Comparison of ENCODE assay signal across 11 cellular contexts in the genomic region with DNA sequence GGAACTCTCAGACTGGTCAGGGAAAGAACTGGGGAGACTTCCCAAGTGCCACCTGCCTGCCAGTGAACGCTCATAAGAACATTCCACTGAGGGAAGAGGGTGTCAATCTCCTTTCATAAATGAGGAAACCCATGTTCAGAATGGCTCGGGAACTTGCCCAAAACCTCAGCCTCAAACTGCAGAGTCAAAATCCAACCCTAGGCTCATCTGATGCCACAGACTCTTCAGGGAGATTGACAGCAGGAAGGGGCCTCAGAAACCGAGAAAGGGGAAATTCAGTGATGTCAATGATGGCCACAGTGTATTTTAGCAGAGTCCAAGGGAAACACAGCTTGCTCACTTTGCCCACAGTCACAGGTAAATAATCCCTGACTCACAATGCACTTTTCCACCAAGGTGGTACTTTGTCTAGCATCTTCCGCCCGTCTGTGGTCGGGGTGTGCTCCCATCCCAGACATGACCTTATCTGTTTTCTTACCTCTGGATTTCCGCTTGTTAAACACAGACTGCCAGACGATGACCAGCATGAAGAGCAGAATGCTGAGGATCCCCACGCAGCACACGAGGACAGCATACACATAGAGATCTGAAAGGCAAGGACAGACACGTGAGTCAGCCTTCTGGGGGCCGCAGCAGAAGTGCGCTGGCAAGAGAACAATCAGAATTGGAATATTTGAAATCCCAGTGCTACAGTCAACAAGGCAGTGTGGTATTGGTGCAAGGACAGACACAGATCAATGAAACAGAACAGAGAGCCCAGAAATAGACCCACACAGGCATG. TPM values are rescaled to one million over a fixed set of nuclear protein-coding genes. Genes with fewer than 3 reads are reported as not detected.
DNase-seq lines count a peak whose midpoint lies in the region; ATAC-seq, FAIRE-seq and TF ChIP-seq lines count a peak whose summit lies in the region.
"Had no signal": no experiment of that assay in that cellular context is flagged by ENCODE, and none has a peak within 500 bp of the region (broad histone marks: within the 10 kb centered on the region; RNA-seq: fewer than 3 reads in every experiment).

No MANE protein-coding gene starts in this region.

- TF ChIP-seq POLR2A in Peyer's patch (IDR thresholded peaks at IDR 0.05), result no peak

- POLR2A ChIA-PET in PC-9 (lab: Charles Lee; ENCODE audit: unreplicated experiment), result no interaction called here

- no TSS peak for BruUV-seq in PC-9 (replicated peaks; lab: Mats Ljungman, UMichigan)

- H3K27me3 ChIP-seq in MM.1S (replicated peaks; ENCODE audit: insufficient read depth, low read length) (no peaks in the 10 kb centered on the region), Peyer's patch (no peaks in the 10 kb centered on the region), PC-9 (ENCODE audit: insufficient read depth, low read depth) (peaks cover 33% of the 10 kb centered on the region; the same call in 1 of the 2 replicates)
- H3K27me3 ChIP-seq: gastrocnemius medialis had no signal

- ATAC-seq in GM19438 (IDR thresholded peaks at IDR 0.05; ENCODE audit: low read depth, unreplicated experiment), result peak; percentile 73
- ATAC-seq: gastrocnemius medialis had no signal

- H3K4me3 ChIP-seq in MM.1S (ENCODE audit: low read length) (peak overlapping the region; percentile 23), kidney (ENCODE audit: low read length in 2 of 2) (no peak overlapping the region), Peyer's patch (no peak overlapping the region), PC-9 (no peak overlapping the region)
- H3K4me3 ChIP-seq: gastrocnemius medialis had no signal

- H3K36me3 ChIP-seq in MM.1S (replicated peaks; ENCODE audit: insufficient read depth, low read length) (no peaks in the 10 kb centered on the region), kidney (ENCODE audit: control insufficient read depth in 1 of 2, insufficient read depth in 2 of 2, low read length in 2 of 2) (peaks cover 4 to 16% of the 10 kb centered on the region in 2 donors), Peyer's patch (no peaks in the 10 kb centered on the region), PC-9 (ENCODE audit: low read depth) (no peaks in the 10 kb centered on the region)
- H3K36me3 ChIP-seq: gastrocnemius medialis had no signal

- peaks cover 57% of the 10 kb centered on the region for H3K4me1 ChIP-seq in MM.1S (ENCODE audit: low read length)
- H3K4me1 ChIP-seq in kidney (ENCODE audit: control insufficient read depth in 1 of 2, insufficient read depth in 1 of 2, low read depth in 1 of 2, low read length in 2 of 2), result peaks cover 9 to 11% of the 10 kb centered on the region in 2 donors
- H3K4me1 ChIP-seq in Peyer's patch, result peaks cover 0 to 15% (median 0%) of the 10 kb centered on the region in 4 donors
- H3K4me1 ChIP-seq in PC-9 (replicated peaks; ENCODE audit: insufficient read depth), result no peaks in the 10 kb centered on the region

- TF ChIP-seq CTCF in GM10266 (IDR thresholded peaks at IDR 0.05; ENCODE audit: control insufficient read depth, insufficient read depth, low read depth, missing control alignments), result no peak
- no peak for TF ChIP-seq CTCF in MM.1S (IDR thresholded peaks at IDR 0.05; ENCODE audit: low read length)
- TF ChIP-seq CTCF in kidney (IDR thresholded peaks at IDR 0.05; ENCODE audit: borderline replicate concordance, extremely low read depth, insufficient read depth), result no peak
- no peak for TF ChIP-seq CTCF in Peyer's patch (IDR thresholded peaks at IDR 0.05)
- no peak for TF ChIP-seq CTCF in PC-9 (conservative IDR thresholded peaks at IDR 0.05)

- DNase-seq in GM10266 (ENCODE audit: extremely low spot score) (peak; percentile 43), MM.1S (peak; percentile 79), kidney (peak; percentile 11), NCI-H2081 treated with DMSO at 0.1 percent for 48 hours (lab: John Stamatoyannopoulos, UW) (no peak), Peyer's patch (no peak), HCEC 1CT (no peak), PC-9 (no peak)
- DNase-seq: CD4-positive, alpha-beta memory T cell; cerebellar nuclear complex; gastrocnemius medialis had no signal

- H4K20me1 ChIP-seq in MM.1S (ENCODE audit: insufficient read depth, low read length) (no peaks in the 10 kb centered on the region), PC-9 (ENCODE audit: insufficient read depth) (no peaks in the 10 kb centered on the region)

- H3K9me2 ChIP-seq in MM.1S (replicated peaks; ENCODE audit: insufficient read depth, low read length) (no peaks in the 10 kb centered on the region), PC-9 (ENCODE audit: insufficient read depth) (no peaks in the 10 kb centered on the region)

- H3K79me2 ChIP-seq in MM.1S (ENCODE audit: low read length), result no peaks in the 10 kb centered on the region
- H3K79me2 ChIP-seq in PC-9 (ENCODE audit: low read depth), result no peaks in the 10 kb centered on the region

- H3F3A ChIP-seq in MM.1S (ENCODE audit: insufficient read depth, low read length) (peaks cover 36% of the 10 kb centered on the region), PC-9 (ENCODE audit: insufficient read depth, low read depth) (no peaks in the 10 kb centered on the region)

- peak overlapping the region; percentile 59 for H3K9ac ChIP-seq in MM.1S (ENCODE audit: low read length)
- no peak overlapping the region for H3K9ac ChIP-seq in kidney (ENCODE audit: low read length in 2 of 2)

- FAIRE-seq in kidney (lab: Jason Lieb, UNC), result no peak

- H3K9me3 ChIP-seq in MM.1S (replicated peaks; ENCODE audit: insufficient read depth, low read length), result no peaks in the 10 kb centered on the region
- H3K9me3 ChIP-seq in kidney (ENCODE audit: control insufficient read depth in 1 of 2, low read length in 2 of 2), result no peaks in the 10 kb centered on the region
- no peaks in the 10 kb centered on the region for H3K9me3 ChIP-seq in Peyer's patch
- no peaks in the 10 kb centered on the region for H3K9me3 ChIP-seq in PC-9 (ENCODE audit: insufficient read depth, low read depth)
- H3K9me3 ChIP-seq: gastrocnemius medialis had no signal

- CTCF ChIA-PET in PC-9 (lab: Charles Lee), result no interaction called here

- H3K27ac ChIP-seq in MM.1S (ENCODE audit: low read length) (peak overlapping the region; percentile 77), kidney (ENCODE audit: low read depth in 2 of 2, low read length in 2 of 2) (no peak overlapping the region), Peyer's patch (no peak overlapping the region), PC-9 (no peak overlapping the region)
- H3K27ac ChIP-seq: gastrocnemius medialis had no signal

- H2AFZ ChIP-seq in MM.1S (ENCODE audit: low read length) (peak overlapping the region; percentile 32), PC-9 (no peak overlapping the region)

- H3K4me2 ChIP-seq in MM.1S (ENCODE audit: low read depth, low read length) (peak overlapping the region; percentile 62), PC-9 (no peak overlapping the region)

- intact Hi-C loops in kidney (cut with DNase I) (no loop called here), PC-9 (cut with micrococcal nuclease; ENCODE audit: unreplicated experiment) (no loop called here)

RNA-seq across cellular contexts. Expression of a gene that starts 38.4 kb away (rescaled TPM):
- total RNA-seq in kidney (8.5 TPM), Peyer's patch (1 to 10 TPM; 1.7 to 4.7 (median 3.8) TPM), PC-9 (2021) (not detected in 2 replicates)
- polyA plus RNA-seq in kidney (ENCODE audit: insufficient read depth, low read depth, low replicate concordance), result 7.4 TPM
- total RNA-seq: CD4-positive, alpha-beta memory T cell had no signal
- polyA plus RNA-seq: CD4-positive, alpha-beta memory T cell had no signal

RNA-seq across cellular contexts. Expression of a gene that starts 56.9 kb away (rescaled TPM):
- total RNA-seq in kidney, result not detected
- not detected for polyA plus RNA-seq in kidney (ENCODE audit: insufficient read depth, low read depth, low replicate concordance)
- total RNA-seq in Peyer's patch, result not detected
- not detected in 2 replicates for total RNA-seq in PC-9 (2021)
- total RNA-seq: CD4-positive, alpha-beta memory T cell; gastrocnemius medialis had no signal
- polyA plus RNA-seq: CD4-positive, alpha-beta memory T cell had no signal

Comparison
In these comparisons a context has a peak if more than half of its experiments do, and no peak if none do; other contexts are left out.
1. DNase-seq: peak in GM10266 (single experiment), MM.1S (single experiment) and kidney (single experiment); none in NCI-H2081 treated with DMSO at 0.1 percent for 48 hours (single experiment), Peyer's patch (0 of 3), HCEC 1CT (single experiment) and PC-9 (0 of 2).